7 cellular contexts compared by ENCODE assay signal in genomic region chr22:39380331-39380730, GRCh38.
"Had no signal": no experiment of that assay in that cellular context is flagged by ENCODE, and none has a peak within 500 bp of the region (broad histone marks: within the 10 kb centered on the region; RNA-seq: fewer than 3 reads in every experiment).

No MANE protein-coding gene starts in this region.

- H3K4me3 ChIP-seq: GM12878 had no signal

- ATAC-seq: GM12878 had no signal

- DNase-seq: GDM1, GF-D8 had no signal

- FAIRE-seq: G401.6, GM12878, GM12892, GM18507, GM19239 had no signal
